ENCODE assay signal across 8 cellular contexts in the genomic region with DNA sequence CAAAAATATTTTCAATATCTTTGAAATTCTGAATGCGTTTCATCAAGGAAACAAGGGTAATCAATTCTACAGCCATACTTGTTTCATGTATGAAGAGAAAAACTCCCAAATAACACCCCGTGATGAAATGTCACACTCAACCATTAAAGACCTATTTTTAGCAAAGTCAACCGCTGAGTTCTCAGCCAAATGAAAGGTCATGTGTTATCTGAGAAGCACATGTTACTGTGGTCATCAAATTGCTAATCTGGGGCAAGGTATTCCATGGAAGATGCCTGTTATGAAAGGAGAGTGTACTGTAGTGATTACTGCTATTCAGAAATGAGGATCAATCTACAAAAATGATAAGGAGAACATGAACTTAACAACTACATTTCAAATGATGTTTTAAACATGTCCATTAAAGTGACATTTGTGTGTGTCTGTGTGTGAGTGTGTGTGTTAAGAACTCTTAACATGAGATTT.
DNase-seq lines count a peak whose midpoint lies in the region; ATAC-seq and TF ChIP-seq lines count a peak whose summit lies in the region.

No MANE protein-coding gene starts in this region.

- peaks cover 22% of the 10 kb centered on the region for H3K4me1 ChIP-seq in CD4-positive, CD25-positive, alpha-beta regulatory T cell (ENCODE audit: control insufficient read depth, insufficient read depth, low read length, poor library complexity, severe bottlenecking)
- H3K4me1 ChIP-seq in prostate gland (replicated peaks) = no peaks in the 10 kb centered on the region

- 76% methylated on average over 3 of the region's 3 CpGs for WGBS in prostate gland

- TF ChIP-seq CTCF in prostate gland (IDR thresholded peaks at IDR 0.05) = no peak
- no peak for TF ChIP-seq CTCF in HFFc6 (IDR thresholded peaks at IDR 0.05)

- peaks cover 22 to 65% (median 43%) of the 10 kb centered on the region in 4 donors for H3K4me1 Mint-ChIP-seq in CD4-positive, CD25-positive, alpha-beta regulatory T cell
- H3K4me1 Mint-ChIP-seq in activated naive CD8-positive, alpha-beta T cell (ENCODE audit: low read depth) = peaks cover 61% of the 10 kb centered on the region
- H3K4me1 Mint-ChIP-seq in HFFc6 (ENCODE audit: low read depth) = no peaks in the 10 kb centered on the region

- peaks cover 11% of the 10 kb centered on the region for H3K36me3 Mint-ChIP-seq in CD4-positive, CD25-positive, alpha-beta regulatory T cell
- peaks cover 12% of the 10 kb centered on the region for H3K36me3 Mint-ChIP-seq in activated naive CD8-positive, alpha-beta T cell
- no peaks in the 10 kb centered on the region for H3K36me3 Mint-ChIP-seq in HFFc6 (ENCODE audit: low read depth)

- no peak overlapping the region for H3K27ac ChIP-seq in CD4-positive, CD25-positive, alpha-beta regulatory T cell (ENCODE audit: insufficient read depth, low read length, poor library complexity, severe bottlenecking)
- H3K27ac ChIP-seq in prostate gland = no peak overlapping the region

- H3K4me3 Mint-ChIP-seq in CD4-positive, CD25-positive, alpha-beta regulatory T cell = peak overlapping the region in 2 of 4 donors; percentile 5 to 20
- peak overlapping the region; percentile 11 for H3K4me3 Mint-ChIP-seq in activated naive CD8-positive, alpha-beta T cell
- H3K4me3 Mint-ChIP-seq in HFFc6 = no peak overlapping the region

- intact Hi-C loops in posterior vena cava (cut with DNase I) = no loop called here
- intact Hi-C loops in prostate gland (cut with DNase I) = no loop called here

- H3K27me3 Mint-ChIP-seq in CD4-positive, CD25-positive, alpha-beta regulatory T cell = no peaks in the 10 kb centered on the region
- no peaks in the 10 kb centered on the region for H3K27me3 Mint-ChIP-seq in activated naive CD8-positive, alpha-beta T cell
- H3K27me3 Mint-ChIP-seq in HFFc6 (ENCODE audit: insufficient read depth) = no peaks in the 10 kb centered on the region; the same call in none of the 2 replicates

- DNase-seq in CD4-positive, CD25-positive, alpha-beta regulatory T cell = no peak
- no peak for DNase-seq in posterior vena cava (ENCODE audit: low spot score)
- DNase-seq in prostate gland (ENCODE audit: low spot score) = no peak
- DNase-seq in HFFc6 = no peak
- DNase-seq in GDM1 (lab: John Stamatoyannopoulos, UW) = no peak

- peak overlapping the region; percentile 57 to 87 (median 79) for H3K27ac Mint-ChIP-seq in CD4-positive, CD25-positive, alpha-beta regulatory T cell
- H3K27ac Mint-ChIP-seq in activated naive CD8-positive, alpha-beta T cell = peak overlapping the region; percentile 81
- no peak overlapping the region for H3K27ac Mint-ChIP-seq in HFFc6

- no peaks in the 10 kb centered on the region for H3K9me3 ChIP-seq in CD4-positive, CD25-positive, alpha-beta regulatory T cell (ENCODE audit: control insufficient read depth in 2 of 2, low read length in 2 of 2)
- H3K9me3 ChIP-seq in prostate gland = no peaks in the 10 kb centered on the region

- no peaks in the 10 kb centered on the region for H3K9me3 Mint-ChIP-seq in CD4-positive, CD25-positive, alpha-beta regulatory T cell
- no peaks in the 10 kb centered on the region for H3K9me3 Mint-ChIP-seq in activated naive CD8-positive, alpha-beta T cell (ENCODE audit: low read depth)
- H3K9me3 Mint-ChIP-seq in HFFc6 = no peaks in the 10 kb centered on the region

- no peak for ATAC-seq in CD4-positive, CD25-positive, alpha-beta regulatory T cell (ENCODE audit: low read depth in 2 of 2)
- ATAC-seq in GM19025 (IDR thresholded peaks at IDR 0.05; ENCODE audit: low read depth, unreplicated experiment) (peak; percentile 53), HG03280 (IDR thresholded peaks at IDR 0.05; ENCODE audit: unreplicated experiment) (peak; percentile 40)

- no peak overlapping the region for H3K4me3 ChIP-seq in CD4-positive, CD25-positive, alpha-beta regulatory T cell (ENCODE audit: low read depth, low read length)
- no peak overlapping the region for H3K4me3 ChIP-seq in prostate gland

- TF ChIP-seq POLR2A in prostate gland (IDR thresholded peaks at IDR 0.05) = no peak

- H3K36me3 ChIP-seq in CD4-positive, CD25-positive, alpha-beta regulatory T cell (ENCODE audit: control insufficient read depth, insufficient read depth, low read length) = peaks cover 2% of the 10 kb centered on the region
- no peaks in the 10 kb centered on the region for H3K36me3 ChIP-seq in prostate gland

- no peaks in the 10 kb centered on the region for H3K27me3 ChIP-seq in CD4-positive, CD25-positive, alpha-beta regulatory T cell (ENCODE audit: control insufficient read depth, insufficient read depth, low read length)
- no peaks in the 10 kb centered on the region for H3K27me3 ChIP-seq in prostate gland (replicated peaks; ENCODE audit: insufficient read depth)

Comparison
In these comparisons a context has a peak if more than half of its experiments do, and no peak if none do; other contexts are left out.
1. ATAC-seq: peak in GM19025 (single experiment) and HG03280 (single experiment); none in CD4-positive, CD25-positive, alpha-beta regulatory T cell (0 of 2).